10 cellular contexts compared by ENCODE assay signal in the genomic region with DNA sequence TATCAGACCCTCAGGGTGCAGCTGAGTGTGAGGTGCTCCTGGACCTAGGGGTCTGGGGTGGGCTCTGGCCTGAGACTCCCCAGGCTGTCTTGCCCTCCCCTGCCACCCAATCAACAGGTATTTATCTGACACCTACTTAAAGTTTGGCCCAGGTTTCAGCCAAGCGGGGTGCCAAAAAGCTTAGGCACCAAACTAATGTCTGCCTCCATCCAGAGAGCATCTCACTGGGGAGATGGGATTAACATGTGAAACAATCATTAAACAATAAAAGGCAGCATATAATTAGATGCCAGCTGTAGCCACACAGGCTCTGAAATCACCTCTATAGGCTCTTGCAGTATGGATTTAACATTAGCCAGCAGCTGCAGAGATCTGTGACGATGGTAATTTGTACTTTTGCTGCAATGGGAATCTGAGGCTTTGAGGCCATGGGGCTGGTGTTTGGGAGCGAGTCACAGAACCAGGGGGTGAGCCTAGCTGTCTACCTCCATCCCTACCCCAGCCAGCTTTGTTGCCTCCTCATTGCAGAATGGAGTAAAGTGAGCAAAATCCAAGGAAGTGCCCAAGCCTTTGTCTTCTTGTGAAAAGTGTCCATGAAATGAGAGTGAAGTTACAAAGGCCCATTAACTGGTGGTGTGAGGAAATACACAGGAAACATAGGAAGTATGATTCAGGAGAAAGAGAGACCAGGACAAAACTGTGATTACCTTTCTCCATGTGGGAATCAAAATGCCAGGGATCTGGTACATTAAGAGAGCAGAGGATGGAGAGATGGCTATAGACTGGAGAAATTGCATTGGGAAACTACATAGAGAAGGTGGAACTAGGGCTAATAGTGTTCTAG. TPM values are rescaled to one million over a fixed set of nuclear protein-coding genes. Genes with fewer than 3 reads are reported as not detected.
DNase-seq lines count a peak whose midpoint lies in the region; ATAC-seq, FAIRE-seq and TF ChIP-seq lines count a peak whose summit lies in the region.
"Had no signal": no experiment of that assay in that cellular context is flagged by ENCODE, and none has a peak within 500 bp of the region (broad histone marks: within the 10 kb centered on the region; RNA-seq: fewer than 3 reads in every experiment).

No MANE protein-coding gene starts in this region.

- no peak for TF ChIP-seq RAD21 in GM12878 (IDR thresholded peaks at IDR 0.05; ENCODE audit: insufficient read depth, low read depth, low read length)

- peaks cover 7% of the 10 kb centered on the region; the same call in 1 of the 2 replicates for H3F3A ChIP-seq in DOHH2 (ENCODE audit: control insufficient read depth, insufficient read depth)

- H3K36me3 ChIP-seq in DOHH2 (ENCODE audit: control insufficient read depth, low read length), result no peaks in the 10 kb centered on the region
- H3K36me3 ChIP-seq in GM12878 (ENCODE audit: control insufficient read depth in 2 of 2, insufficient read depth in 2 of 2, low read length in 1 of 2), result peaks cover 6 to 31% of the 10 kb centered on the region in 2 experiments
- H3K36me3 ChIP-seq in parathyroid adenoma (ENCODE audit: control insufficient read depth, insufficient read depth, low read length), result no peaks in the 10 kb centered on the region

- no peak for TF ChIP-seq EP300 in GM12878 (IDR thresholded peaks at IDR 0.05; ENCODE audit: borderline replicate concordance in 1 of 2, control insufficient read depth in 1 of 2, low read depth in 2 of 2, low read length in 2 of 2)

- TF ChIP-seq POLR2A in GM12878 (IDR thresholded peaks at IDR 0.05; ENCODE audit: low read depth, low read length), result no peak

- POLR2A ChIA-PET in GM12878 (lab: Charles Lee), result interaction anchor here (0.8 to 9.8 kb wide), 7 partner anchors 9 to 87 kb away, joined by 3 to 117 read pairs (median 4); a partner anchor contains a TSS

- no peak for FAIRE-seq in GM12878 (lab: Jason Lieb, UNC)
- FAIRE-seq: G401.6 had no signal

- peaks cover 28% of the 10 kb centered on the region for H3K79me2 ChIP-seq in DOHH2 (ENCODE audit: control insufficient read depth, low read length)
- peaks cover 95% of the 10 kb centered on the region for H3K79me2 ChIP-seq in GM12878 (ENCODE audit: control insufficient read depth, insufficient read depth, low read length)
- H3K79me2 ChIP-seq in parathyroid adenoma, result no peaks in the 10 kb centered on the region

- intact Hi-C loops in GM12878 (cut with micrococcal nuclease; ENCODE audit: unreplicated experiment), result no loop called here

- SMC1A ChIA-PET in GM12878 (lab: Charles Lee; ENCODE audit: uncharacterized antibody, unreplicated experiment), result interaction anchor here (0.8 to 15.4 kb wide), 8 partner anchors 15 to 106 kb away, joined by 3 to 476 read pairs (median 4); a partner anchor contains a TSS

- no TSS peak for BruUV-seq in GM12878 (replicated peaks; lab: Mats Ljungman, UMichigan)

- no peak overlapping the region for H3K4me3 ChIP-seq in DOHH2 (ENCODE audit: low read length)
- peak overlapping the region; percentile 6; the same call in 1 of the 2 replicates for H3K4me3 ChIP-seq in GM12878
- H3K4me3 ChIP-seq in parathyroid adenoma (ENCODE audit: low read depth, low read length), result no peak overlapping the region

- no peak overlapping the region for H3K27ac ChIP-seq in DOHH2 (ENCODE audit: low read depth, low read length)
- H3K27ac ChIP-seq in GM12878 (ENCODE audit: control insufficient read depth, insufficient read depth), result peak overlapping the region; percentile 92
- H3K27ac ChIP-seq in parathyroid adenoma, result peak overlapping the region; percentile 39

- no peaks in the 10 kb centered on the region for H3K9me2 ChIP-seq in DOHH2 (replicated peaks; ENCODE audit: control insufficient read depth, low read length)
- H3K9me2 ChIP-seq: SK-N-SH had no signal

- H3K9me3 ChIP-seq in DOHH2 (ENCODE audit: control insufficient read depth, insufficient read depth, low read length) (no peaks in the 10 kb centered on the region), GM12878 (replicated peaks; ENCODE audit: control insufficient read depth, insufficient read depth, low read length) (no peaks in the 10 kb centered on the region), parathyroid adenoma (ENCODE audit: control insufficient read depth, low read length) (no peaks in the 10 kb centered on the region)
- H3K9me3 ChIP-seq: SK-N-SH had no signal

- in situ Hi-C loops in GM12878 (cut with MboI), result no loop called here
- in situ Hi-C loops in GM13977 (cut with MboI; ENCODE audit: low pct_unique_long_range_greater_than_20kb, low sequenced_read_pairs, unreplicated experiment), result no loop called here

- CTCF ChIA-PET in GM12878 (lab: Yijun Ruan, JAX), result interaction anchor here (0.6 to 15.7 kb wide), 9 partner anchors 8 to 97 kb away, joined by 3 to 440 read pairs (median 4); no protein-coding TSS in a partner anchor

- H3K4me2 ChIP-seq in DOHH2 (ENCODE audit: low read length), result peak overlapping the region; percentile 60; the same call in 1 of the 2 replicates
- H3K4me2 ChIP-seq in GM12878 (ENCODE audit: control insufficient read depth, insufficient read depth), result peak overlapping the region; percentile 88
- H3K4me2 ChIP-seq in parathyroid adenoma (ENCODE audit: low read length), result no peak overlapping the region
- H3K4me2 ChIP-seq: SK-N-SH had no signal

- H3K4me1 ChIP-seq in DOHH2 (ENCODE audit: control insufficient read depth, low read length), result peaks cover 46% of the 10 kb centered on the region
- peaks cover 67% of the 10 kb centered on the region for H3K4me1 ChIP-seq in GM12878 (ENCODE audit: control insufficient read depth, insufficient read depth, low read length)
- no peaks in the 10 kb centered on the region for H3K4me1 ChIP-seq in parathyroid adenoma

- H3K9ac ChIP-seq in GM12878 (ENCODE audit: control insufficient read depth, insufficient read depth, low read length) (peak overlapping the region; percentile 55; the same call in 1 of the 2 replicates), parathyroid adenoma (no peak overlapping the region)
- H3K9ac ChIP-seq: SK-N-SH had no signal

- no peak for TF ChIP-seq CTCF in DOHH2 (IDR thresholded peaks at IDR 0.05; ENCODE audit: low read depth, low read length, poor library complexity, severe bottlenecking)
- no peak for TF ChIP-seq CTCF in GM12878 (IDR thresholded peaks at IDR 0.05 in 2 of 3, conservative IDR thresholded peaks at IDR 0.05 in 1 of 3; ENCODE audit: control insufficient read depth in 2 of 3, extremely low read depth in 1 of 3, insufficient read depth in 1 of 3, low read depth in 3 of 3, low read length in 3 of 3)
- no peak for TF ChIP-seq CTCF in parathyroid adenoma (IDR thresholded peaks at IDR 0.05)
- TF ChIP-seq CTCF in GM13977 (IDR thresholded peaks at IDR 0.05; ENCODE audit: extremely low read depth, insufficient read depth, missing control alignments), result no peak

- peaks cover 4% of the 10 kb centered on the region; the same call in 1 of the 2 replicates for H4K20me1 ChIP-seq in DOHH2 (ENCODE audit: control insufficient read depth, insufficient read depth, low read depth, low read length)
- no peaks in the 10 kb centered on the region for H4K20me1 ChIP-seq in GM12878 (ENCODE audit: control insufficient read depth, insufficient read depth)

- RAD21 ChIA-PET in GM12878 (lab: Charles Lee; ENCODE audit: unreplicated experiment), result interaction anchor here (1.0 to 6.4 kb wide), 9 partner anchors 11 to 97 kb away, joined by 3 to 57 read pairs (median 6); no protein-coding TSS in a partner anchor

- no peaks in the 10 kb centered on the region for H3K27me3 ChIP-seq in DOHH2 (ENCODE audit: control insufficient read depth, low read length)
- H3K27me3 ChIP-seq in GM12878 (replicated peaks in 1 of 2; ENCODE audit: control insufficient read depth in 2 of 2, insufficient read depth in 2 of 2, low read length in 1 of 2), result no peaks in the 10 kb centered on the region
- no peaks in the 10 kb centered on the region for H3K27me3 ChIP-seq in parathyroid adenoma (ENCODE audit: control insufficient read depth, insufficient read depth, low read length)

- DNase-seq in NCI-H146 (lab: John Stamatoyannopoulos, UW) (peak; percentile 68), GM12878 (ENCODE audit: low read depth, low spot score) (no peak), MV-4-11 (lab: John Stamatoyannopoulos, UW) (no peak), GM13977 (ENCODE audit: low spot score) (no peak), NCI-H2171 treated with DMSO at 0.1 percent for 48 hours (lab: John Stamatoyannopoulos, UW) (no peak)
- DNase-seq: SK-N-SH had no signal

- ATAC-seq in GM12878 (no peak), HG03571 (IDR thresholded peaks at IDR 0.05; ENCODE audit: unreplicated experiment) (no peak)

- WGBS in GM12878 (ENCODE audit: insufficient coverage, insufficient replicate concordance, low lambda C conversion rate, missing lambda C conversion rate), result 92% methylated on average over 3 of the region's 3 CpGs

- H2AFZ ChIP-seq in GM12878 (ENCODE audit: control insufficient read depth, low read depth, low read length) (no peak overlapping the region), parathyroid adenoma (no peak overlapping the region)

RNA-seq across cellular contexts. Expression of a gene that starts 36.1 kb away (rescaled TPM):
- total RNA-seq in GM12878 (2013; cell fraction: nucleolus; rRNA removed), result 115 and 132 TPM in 2 replicates
- total RNA-seq in GM12878 (2014; rRNA removed) (88.8 and 91.6 TPM in 2 replicates), GM12878 (2014; rRNA removed; fragmentation: Illumina TruSeq; extraction: Trizol) (80.4 and 83.4 TPM in 2 replicates), GM12878 (2021) (74.0 and 76.6 TPM in 2 replicates)
- polyA plus RNA-seq in GM12878 (2011; ENCODE audit: low read depth), result 49.2 TPM
- polyA plus RNA-seq in GM12878 (2011; rRNA removed) (133 and 153 TPM in 2 replicates), GM12878 (2014; fragmentation: Illumina TruSeq; extraction: Trizol) (108 and 109 TPM in 2 replicates), GM12878 (2014; fragmentation: Nextera tagmentation; extraction: Ambion mirVana) (10 to 100 TPM; 65.4 to 77.5 TPM), GM12878 (2014; rRNA removed) (98.5 and 104 TPM in 2 replicates), GM12878 (2016; fragmentation: Nextera tagmentation; extraction: Ambion mirVana) (10 to 100 TPM; 65.2 to 74.8 TPM)
- 121 and 127 TPM in 2 replicates for polyA plus RNA-seq in GM12878 (2011; cell fraction: cytosol; rRNA removed)
- polyA plus RNA-seq in GM12878 (2011; cell fraction: nucleus; rRNA removed), result 149 and 172 TPM in 2 replicates
- 66.5 and 74.5 TPM in 2 replicates for polyA plus RNA-seq in GM12878 (2012)
- polyA minus RNA-seq in GM12878 (2011; rRNA and poly(A)+ RNA removed), result 93.0 and 112 TPM in 2 replicates
- polyA minus RNA-seq in GM12878 (2011; cell fraction: cytosol; rRNA and poly(A)+ RNA removed), result 26.6 and 32.7 TPM in 2 replicates
- polyA minus RNA-seq in GM12878 (2011; cell fraction: nucleus; rRNA and poly(A)+ RNA removed), result 34.8 and 42.0 TPM in 2 replicates

RNA-seq across cellular contexts. Expression of a gene that starts 59.2 kb away (rescaled TPM):
- 26.7 and 27.4 TPM in 2 replicates for total RNA-seq in GM12878 (2013; cell fraction: nucleolus; rRNA removed)
- total RNA-seq in GM12878 (2014; rRNA removed), result 10.7 and 11.1 TPM in 2 replicates
- 10.0 and 10.7 TPM in 2 replicates for total RNA-seq in GM12878 (2014; rRNA removed; fragmentation: Illumina TruSeq; extraction: Trizol)
- 8.9 and 11.2 TPM in 2 replicates for total RNA-seq in GM12878 (2021)
- polyA plus RNA-seq in GM12878 (2011; ENCODE audit: low read depth), result 2.8 TPM
- polyA plus RNA-seq in GM12878 (2011; rRNA removed), result 12.9 and 15.4 TPM in 2 replicates
- polyA plus RNA-seq in GM12878 (2011; cell fraction: cytosol; rRNA removed), result 8.8 and 9.4 TPM in 2 replicates
- 7.3 and 7.8 TPM in 2 replicates for polyA plus RNA-seq in GM12878 (2011; cell fraction: nucleus; rRNA removed)
- 3.7 and 6.0 TPM in 2 replicates for polyA plus RNA-seq in GM12878 (2012)
- polyA plus RNA-seq in GM12878 (2014; fragmentation: Illumina TruSeq; extraction: Trizol), result 9.8 and 14.9 TPM in 2 replicates
- 1 to 10 TPM; 1.6 to 2.8 TPM for polyA plus RNA-seq in GM12878 (2014; fragmentation: Nextera tagmentation; extraction: Ambion mirVana)
- 6.0 and 8.6 TPM in 2 replicates for polyA plus RNA-seq in GM12878 (2014; rRNA removed)
- polyA plus RNA-seq in GM12878 (2016; fragmentation: Nextera tagmentation; extraction: Ambion mirVana), result 10 to 100 TPM in 1 of 2 experiments, 1 to 10 TPM in 1; 10.0 to 11.7 TPM
- 15.7 and 16.0 TPM in 2 replicates for polyA minus RNA-seq in GM12878 (2011; rRNA and poly(A)+ RNA removed)
- 6.0 and 7.1 TPM in 2 replicates for polyA minus RNA-seq in GM12878 (2011; cell fraction: cytosol; rRNA and poly(A)+ RNA removed)
- polyA minus RNA-seq in GM12878 (2011; cell fraction: nucleus; rRNA and poly(A)+ RNA removed), result 5.1 and 8.2 TPM in 2 replicates
